In genomic region chr5:149294872-149295829, GRCh38 we compare ENCODE assay signal across 1 cellular context.
TF ChIP-seq lines count a peak whose summit lies in the region.

No MANE protein-coding gene starts in this region.

TF ChIP-seq in GM12878, 131 proteins besides CTCF, POLR2A, EP300 and RAD21:
- no peak for TF ChIP-seq IRF5 (IDR thresholded peaks at IDR 0.05; ENCODE audit: borderline replicate concordance)
- no peak for TF ChIP-seq TCF7 (IDR thresholded peaks at IDR 0.05; ENCODE audit: borderline replicate concordance)
- no peak for TF ChIP-seq SMARCA5 (IDR thresholded peaks at IDR 0.05)
- TF ChIP-seq NFIC (IDR thresholded peaks at IDR 0.05; ENCODE audit: low read depth, low read length) = no peak
- no peak for TF ChIP-seq MLLT1 (IDR thresholded peaks at IDR 0.05)
- TF ChIP-seq ZNF217 (IDR thresholded peaks at IDR 0.05) = no peak
- no peak for TF ChIP-seq TCF3 (IDR thresholded peaks at IDR 0.05; ENCODE audit: borderline replicate concordance, insufficient read depth, low read depth, low read length)
- no peak for TF ChIP-seq E2F8 (IDR thresholded peaks at IDR 0.05; ENCODE audit: low read depth, partially characterized antibody)
- no peak for TF ChIP-seq RCOR1 (conservative IDR thresholded peaks at IDR 0.05; ENCODE audit: low read depth, low read length)
- TF ChIP-seq NR2F1 (conservative IDR thresholded peaks at IDR 0.05) = no peak
- no peak for TF ChIP-seq IKZF1 (conservative IDR thresholded peaks at IDR 0.05)
- TF ChIP-seq JUND (IDR thresholded peaks at IDR 0.05; ENCODE audit: low read depth, low read length) = no peak
- TF ChIP-seq HDAC2 (IDR thresholded peaks at IDR 0.05) = no peak
- no peak for TF ChIP-seq HDGF (IDR thresholded peaks at IDR 0.05)
- TF ChIP-seq NFXL1 (IDR thresholded peaks at IDR 0.05; ENCODE audit: borderline replicate concordance) = no peak
- TF ChIP-seq CBX5 (IDR thresholded peaks at IDR 0.05; ENCODE audit: low read depth) = no peak
